In the genomic region with DNA sequence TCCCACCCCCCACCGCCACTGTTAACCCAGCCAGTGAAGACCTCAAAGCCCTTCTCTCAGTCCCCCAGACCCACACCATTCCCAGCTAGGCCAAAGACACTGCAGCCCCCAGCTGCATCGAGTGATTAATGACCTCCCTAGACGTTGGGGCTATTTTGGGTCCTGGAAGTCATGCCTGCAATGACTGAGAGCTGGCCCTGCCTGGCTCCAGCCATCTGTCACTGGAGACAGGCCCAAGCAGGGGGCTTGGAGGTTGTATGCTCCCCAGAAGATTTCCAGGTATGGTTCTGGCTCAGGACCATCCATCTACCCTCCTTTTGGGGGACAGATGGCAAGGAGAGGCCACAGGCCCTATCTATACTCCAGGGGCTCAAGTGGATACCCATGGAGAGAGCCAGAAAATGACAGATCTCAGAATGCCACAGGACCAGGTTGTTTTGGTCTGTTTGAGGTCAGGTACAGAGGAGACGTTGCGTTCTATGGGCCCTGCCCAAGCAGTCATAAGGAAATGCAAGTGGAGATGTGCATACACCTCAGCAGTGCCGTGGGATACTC, we compare ENCODE assay signal across 1 cellular context.
TF ChIP-seq lines count a peak whose summit lies in the region.

No MANE protein-coding gene starts in this region.

TF ChIP-seq in IMR-90, 13 proteins besides CTCF, POLR2A, EP300 and RAD21:
- TF ChIP-seq CHD1 (IDR thresholded peaks at IDR 0.05; ENCODE audit: low read depth, low read length) (no peak), MXI1 (IDR thresholded peaks at IDR 0.05; ENCODE audit: borderline replicate concordance, low read depth, low read length) (no peak), MAZ (IDR thresholded peaks at IDR 0.05; ENCODE audit: borderline replicate concordance, low read depth, low read length) (no peak), FOS (IDR thresholded peaks at IDR 0.05; ENCODE audit: low read depth, low read length) (no peak), RFX5 (IDR thresholded peaks at IDR 0.05; ENCODE audit: low read depth, low read length) (no peak), NFE2L2 (IDR thresholded peaks at IDR 0.05; ENCODE audit: low read depth, low read length) (no peak), SMC3 (IDR thresholded peaks at IDR 0.05; ENCODE audit: low read depth, low read length) (no peak), MAFK (IDR thresholded peaks at IDR 0.05; ENCODE audit: low read depth, low read length) (no peak)
- TF ChIP-seq, protein P1, sequence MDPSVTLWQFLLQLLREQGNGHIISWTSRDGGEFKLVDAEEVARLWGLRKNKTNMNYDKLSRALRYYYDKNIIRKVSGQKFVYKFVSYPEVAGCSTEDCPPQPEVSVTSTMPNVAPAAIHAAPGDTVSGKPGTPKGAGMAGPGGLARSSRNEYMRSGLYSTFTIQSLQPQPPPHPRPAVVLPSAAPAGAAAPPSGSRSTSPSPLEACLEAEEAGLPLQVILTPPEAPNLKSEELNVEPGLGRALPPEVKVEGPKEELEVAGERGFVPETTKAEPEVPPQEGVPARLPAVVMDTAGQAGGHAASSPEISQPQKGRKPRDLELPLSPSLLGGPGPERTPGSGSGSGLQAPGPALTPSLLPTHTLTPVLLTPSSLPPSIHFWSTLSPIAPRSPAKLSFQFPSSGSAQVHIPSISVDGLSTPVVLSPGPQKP (IDR thresholded peaks at IDR 0.05; ENCODE audit: borderline replicate concordance, low read depth, low read length), result no peak
